Comparison of ENCODE assay signal across 20 cellular contexts in genomic region chr3:140441006-140441405, GRCh38.
DNase-seq lines count a peak whose midpoint lies in the region; ATAC-seq, FAIRE-seq and TF ChIP-seq lines count a peak whose summit lies in the region.
"Had no signal": no experiment of that assay in that cellular context is flagged by ENCODE, and none has a peak within 500 bp of the region (broad histone marks: within the 10 kb centered on the region; RNA-seq: fewer than 3 reads in every experiment).

No MANE protein-coding gene starts in this region.

- peak; percentile 11 for DNase-seq in ELR (ENCODE audit: low read depth)
- peak; percentile 51 for DNase-seq in RCC 7860 (ENCODE audit: low spot score)
- peak; percentile 94 for DNase-seq in epithelial cell of esophagus (ENCODE audit: low read depth)
- peak in 3 of 5 donors; percentile 35 to 52 (median 36) for DNase-seq in ovary
- no peak for DNase-seq in CD4-positive, alpha-beta memory T cell
- no peak for DNase-seq in tibial artery
- no peak for DNase-seq in WERI-Rb-1
- no peak for DNase-seq in naive thymus-derived CD8-positive, alpha-beta T cell
- DNase-seq: activated B cell treated with CpG ODN at 0.5 μM for 24 hours; activated CD8-positive, alpha-beta memory T cell treated with anti-CD3 and anti-CD28 coated beads, Interleukin-2, amount 50 U/mL, for 48 hours; BE2C; DND-41; effector memory CD8-positive, alpha-beta T cell; stimulated activated CD4-positive, alpha-beta T cell treated with anti-CD3 and anti-CD28 coated beads, Interleukin-2, amount 100 ng/mL, for 48 hours; stimulated activated naive B cell treated with anti-CD40 and anti-IgM and Interleukin-4, amounts not matched to agents 10 μg/mL and 1 μg/mL and 100 μg/mL, for 72 hours had no signal

- CTCF ChIA-PET in CD4-positive, alpha-beta memory T cell (lab: Charles Lee; ENCODE audit: partially characterized antibody), result no interaction called here

- 66 to 94% (median 79%) methylated on average over 2 of the region's 2 CpGs for WGBS in ovary, 3 donors

- intact Hi-C loops in ovary (cut with DNase I), result no loop called here
- intact Hi-C loops in CD4-positive, alpha-beta memory T cell (cut with micrococcal nuclease), result no loop called here
- intact Hi-C loops in tibial artery (cut with DNase I; ENCODE audit: low total_unique reads), result no loop called here

- H3K9me3 Mint-ChIP-seq in CD4-positive, alpha-beta memory T cell, result peaks cover 0 to 3% (median 0%) of the 10 kb centered on the region in 8 donors
- no peaks in the 10 kb centered on the region for H3K9me3 Mint-ChIP-seq in naive thymus-derived CD8-positive, alpha-beta T cell
- H3K9me3 Mint-ChIP-seq: activated B cell treated with CpG ODN at 0.5 μM for 24 hours; effector memory CD8-positive, alpha-beta T cell; mesothelial cell of epicardium; stimulated activated naive B cell treated with anti-CD40 and anti-IgM and Interleukin-4, amounts not matched to agents 10 μg/mL and 1 μg/mL and 100 μg/mL, for 72 hours had no signal

- TF ChIP-seq CTCF in epithelial cell of esophagus (IDR thresholded peaks at IDR 0.05; ENCODE audit: insufficient read depth, low read depth, low read length, missing control alignments), result no peak
- no peak for TF ChIP-seq CTCF in ovary (IDR thresholded peaks at IDR 0.05)
- TF ChIP-seq CTCF in tibial artery (IDR thresholded peaks at IDR 0.05), result no peak
- TF ChIP-seq CTCF in WERI-Rb-1 (IDR thresholded peaks at IDR 0.05; ENCODE audit: low read depth, low read length), result no peak

- TF ChIP-seq EP300 in ovary (IDR thresholded peaks at IDR 0.05), result no peak

- H3K36me3 ChIP-seq in ovary (no peaks in the 10 kb centered on the region), tibial artery (no peaks in the 10 kb centered on the region), WERI-Rb-1 (no peaks in the 10 kb centered on the region)
- no peaks in the 10 kb centered on the region for H3K36me3 ChIP-seq in CD4-positive, alpha-beta memory T cell (ENCODE audit: insufficient read depth, low read length)
- H3K36me3 ChIP-seq: BE2C, HAP-1 had no signal

- H3K27me3 ChIP-seq in ovary (no peaks in the 10 kb centered on the region), tibial artery (no peaks in the 10 kb centered on the region), WERI-Rb-1 (ENCODE audit: insufficient read depth, low read depth, severe bottlenecking) (no peaks in the 10 kb centered on the region)
- no peaks in the 10 kb centered on the region for H3K27me3 ChIP-seq in CD4-positive, alpha-beta memory T cell (ENCODE audit: insufficient read depth, low read length)
- H3K27me3 ChIP-seq: BE2C had no signal

- peaks cover 0 to 1% (median 0%) of the 10 kb centered on the region in 4 donors for H3K4me1 Mint-ChIP-seq in CD4-positive, alpha-beta memory T cell
- H3K4me1 Mint-ChIP-seq in naive thymus-derived CD8-positive, alpha-beta T cell, result no peaks in the 10 kb centered on the region
- H3K4me1 Mint-ChIP-seq: activated B cell treated with CpG ODN at 0.5 μM for 24 hours; stimulated activated naive B cell treated with anti-CD40 and anti-IgM and Interleukin-4, amounts not matched to agents 10 μg/mL and 1 μg/mL and 100 μg/mL, for 72 hours had no signal

- POLR2A ChIA-PET in CD4-positive, alpha-beta memory T cell (lab: Charles Lee; ENCODE audit: partially characterized antibody), result no interaction called here
- POLR2A ChIA-PET in naive thymus-derived CD8-positive, alpha-beta T cell (lab: Charles Lee), result no interaction called here

- TF ChIP-seq POLR2A in ovary (IDR thresholded peaks at IDR 0.05), result no peak

- no peaks in the 10 kb centered on the region for H3K36me3 Mint-ChIP-seq in CD4-positive, alpha-beta memory T cell
- H3K36me3 Mint-ChIP-seq in naive thymus-derived CD8-positive, alpha-beta T cell, result no peaks in the 10 kb centered on the region
- H3K36me3 Mint-ChIP-seq: mesothelial cell of epicardium; stimulated activated naive B cell treated with anti-CD40 and anti-IgM and Interleukin-4, amounts not matched to agents 10 μg/mL and 1 μg/mL and 100 μg/mL, for 72 hours had no signal

- FAIRE-seq in RCC 7860 (lab: Jason Lieb, UNC), result peak; percentile 93
- FAIRE-seq: HepG2 had no signal

- H3K4me1 ChIP-seq in ovary (ENCODE audit: insufficient read depth), result no peaks in the 10 kb centered on the region
- H3K4me1 ChIP-seq in CD4-positive, alpha-beta memory T cell (ENCODE audit: insufficient read depth, low read length), result no peaks in the 10 kb centered on the region
- peaks cover 0 to 8% (median 0%) of the 10 kb centered on the region in 4 donors for H3K4me1 ChIP-seq in tibial artery
- H3K4me1 ChIP-seq: BE2C had no signal

- no peak overlapping the region for H3K4me3 Mint-ChIP-seq in CD4-positive, alpha-beta memory T cell
- no peak overlapping the region for H3K4me3 Mint-ChIP-seq in naive thymus-derived CD8-positive, alpha-beta T cell
- H3K4me3 Mint-ChIP-seq: activated B cell treated with CpG ODN at 0.5 μM for 24 hours; effector memory CD8-positive, alpha-beta T cell; mesothelial cell of epicardium; stimulated activated naive B cell treated with anti-CD40 and anti-IgM and Interleukin-4, amounts not matched to agents 10 μg/mL and 1 μg/mL and 100 μg/mL, for 72 hours had no signal

- H3K4me3 ChIP-seq in epithelial cell of esophagus (ENCODE audit: low read length) (no peak overlapping the region), ovary (no peak overlapping the region), tibial artery (no peak overlapping the region), WERI-Rb-1 (ENCODE audit: low read depth, low read length) (no peak overlapping the region)
- no peak overlapping the region for H3K4me3 ChIP-seq in CD4-positive, alpha-beta memory T cell (ENCODE audit: low read length in 2 of 2)
- H3K4me3 ChIP-seq: HAP-1, SK-N-MC had no signal

- no peak for ATAC-seq in naive thymus-derived CD8-positive, alpha-beta T cell
- ATAC-seq: effector memory CD8-positive, alpha-beta T cell; HepG2; stimulated activated naive B cell treated with anti-CD40 and anti-IgM and Interleukin-4, amounts not matched to agents 10 μg/mL and 1 μg/mL and 100 μg/mL, for 72 hours had no signal

- peaks cover 2 to 6% of the 10 kb centered on the region in 2 donors for H3K27me3 Mint-ChIP-seq in CD4-positive, alpha-beta memory T cell
- peaks cover 2 to 20% (median 6%) of the 10 kb centered on the region in 5 donors for H3K27me3 Mint-ChIP-seq in naive thymus-derived CD8-positive, alpha-beta T cell
- H3K27me3 Mint-ChIP-seq: activated B cell treated with CpG ODN at 0.5 μM for 24 hours had no signal

- no peak overlapping the region for H3K27ac Mint-ChIP-seq in CD4-positive, alpha-beta memory T cell
- H3K27ac Mint-ChIP-seq in naive thymus-derived CD8-positive, alpha-beta T cell, result no peak overlapping the region
- H3K27ac Mint-ChIP-seq: activated B cell treated with CpG ODN at 0.5 μM for 24 hours; effector memory CD8-positive, alpha-beta T cell; mesothelial cell of epicardium; progenitor cell of endocrine pancreas; stimulated activated naive B cell treated with anti-CD40 and anti-IgM and Interleukin-4, amounts not matched to agents 10 μg/mL and 1 μg/mL and 100 μg/mL, for 72 hours had no signal

- H3K9me3 ChIP-seq in ovary (no peaks in the 10 kb centered on the region), tibial artery (no peaks in the 10 kb centered on the region), WERI-Rb-1 (ENCODE audit: severe bottlenecking) (no peaks in the 10 kb centered on the region)
- H3K9me3 ChIP-seq in CD4-positive, alpha-beta memory T cell (ENCODE audit: control insufficient read depth in 1 of 2, low read length in 2 of 2), result no peaks in the 10 kb centered on the region
- H3K9me3 ChIP-seq: BE2C, HAP-1 had no signal

- H3K27ac ChIP-seq in ovary, result no peak overlapping the region
- H3K27ac ChIP-seq in CD4-positive, alpha-beta memory T cell (ENCODE audit: low read depth, low read length), result no peak overlapping the region
- no peak overlapping the region for H3K27ac ChIP-seq in tibial artery
- H3K27ac ChIP-seq in WERI-Rb-1, result no peak overlapping the region
- H3K27ac ChIP-seq: SK-N-MC had no signal

Comparison
In these comparisons a context has a peak if more than half of its experiments do, and no peak if none do; other contexts are left out.
1. DNase-seq: peak in ELR (single experiment), RCC 7860 (single experiment), epithelial cell of esophagus (single experiment) and ovary (3 of 5); none in CD4-positive, alpha-beta memory T cell (0 of 5), tibial artery (0 of 2), WERI-Rb-1 (single experiment) and naive thymus-derived CD8-positive, alpha-beta T cell (0 of 10).